Comparison of ENCODE assay signal across 8 cellular contexts in the genomic region with DNA sequence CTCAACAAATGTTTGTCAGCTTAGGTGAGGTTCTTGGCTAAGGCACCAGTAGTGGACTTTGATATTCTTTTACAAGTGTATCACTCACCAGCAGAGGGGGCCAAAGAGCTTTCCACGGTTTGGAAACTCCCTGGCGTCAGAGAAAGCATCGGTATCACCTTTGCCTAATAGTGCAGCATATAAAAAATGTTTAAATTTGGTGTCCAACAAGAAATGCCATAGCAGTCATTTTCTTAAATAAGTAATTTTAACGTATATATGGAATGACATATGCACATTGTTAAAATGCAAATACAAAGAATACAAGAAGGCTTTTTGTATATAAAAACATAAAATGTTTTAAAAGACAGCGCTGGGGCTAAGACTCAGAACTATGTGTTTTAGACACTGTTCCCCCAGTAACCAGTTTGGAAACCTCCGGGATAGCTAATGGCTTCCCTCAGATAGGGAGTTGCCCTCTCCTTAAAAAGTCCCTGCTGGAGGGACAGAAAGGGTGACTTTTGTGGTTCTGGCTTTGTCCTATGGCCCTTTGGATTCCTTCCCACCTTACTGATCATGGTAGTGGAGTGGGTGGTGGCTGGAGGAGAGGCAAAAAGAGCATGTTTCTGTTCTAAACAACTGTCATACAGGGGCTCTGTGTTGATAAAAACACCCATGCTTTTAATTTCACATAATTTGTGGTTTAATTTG.
DNase-seq lines count a peak whose midpoint lies in the region; ATAC-seq and TF ChIP-seq lines count a peak whose summit lies in the region.

No MANE protein-coding gene starts in this region.

- peak overlapping the region; percentile 50 for H3K4me2 ChIP-seq in hepatocyte

- no peaks in the 10 kb centered on the region for H4K20me1 ChIP-seq in hepatocyte (ENCODE audit: insufficient read depth, poor library complexity, severe bottlenecking)

- H3K27me3 ChIP-seq in hepatocyte: no peaks in the 10 kb centered on the region
- no peaks in the 10 kb centered on the region for H3K27me3 ChIP-seq in gastrocnemius medialis

- peak; percentile 49 for ATAC-seq in HG02610 (IDR thresholded peaks at IDR 0.05; ENCODE audit: unreplicated experiment)
- peak; percentile 86 to 93 for ATAC-seq in gastrocnemius medialis

- in situ Hi-C loops in astrocyte of the cerebellum (cut with HindIII; ENCODE audit: low sequenced_read_pairs) (loop anchor here (10.0 kb wide), 1 partner anchor 1166 kb away; the partner anchor contains the start of gene PLK2), gastrocnemius medialis (cut with MboI; ENCODE audit: low sequenced_read_pairs in 4 of 4) (loop anchor here in 3 of 4 donors (5.0 to 25.0 kb wide), 3 partner anchors 464 to 1169 kb away; partner anchors contain the start of gene PLK2 (in 1 of the 3))

- no peaks in the 10 kb centered on the region for H3K79me2 ChIP-seq in hepatocyte

- 21% methylated on average over 6 of the region's 6 CpGs for WGBS in hepatocyte (ENCODE audit: low lambda C conversion rate, missing lambda C conversion rate)

- H3K9me3 ChIP-seq in hepatocyte (ENCODE audit: low read depth) (no peaks in the 10 kb centered on the region), gastrocnemius medialis (no peaks in the 10 kb centered on the region)

- peak; percentile 73 for DNase-seq in GM03348 (ENCODE audit: low spot score)
- peak; percentile 36 for DNase-seq in NCI-H187 treated with DMSO at 0.1 percent for 48 hours (lab: John Stamatoyannopoulos, UW)
- peak; percentile 90 for DNase-seq in T-helper 9 cell
- DNase-seq in astrocyte of the cerebellum (ENCODE audit: low read depth): peak; percentile 87
- DNase-seq in hepatocyte (ENCODE audit: low spot score): peak; percentile 95
- DNase-seq in gastrocnemius medialis: peak; percentile 53 to 68
- no peak for DNase-seq in cortex of kidney (lab: John Stamatoyannopoulos, UW)

- no peak for TF ChIP-seq POLR2A in gastrocnemius medialis (IDR thresholded peaks at IDR 0.05)

- peak overlapping the region; percentile 62 for H3K27ac ChIP-seq in hepatocyte
- H3K27ac ChIP-seq in gastrocnemius medialis: no peak overlapping the region

- no peak overlapping the region for H2AFZ ChIP-seq in hepatocyte

- intact Hi-C loops in gastrocnemius medialis (cut with DNase I; ENCODE audit: low total_unique reads): loop anchor here (1.0 kb wide), 1 partner anchor 1162 kb away; the partner anchor contains the start of gene PLK2

- H3K36me3 ChIP-seq in hepatocyte (replicated peaks; ENCODE audit: insufficient read depth, low read depth) (no peaks in the 10 kb centered on the region), gastrocnemius medialis (no peaks in the 10 kb centered on the region)

- no peaks in the 10 kb centered on the region for H3K4me1 ChIP-seq in hepatocyte (ENCODE audit: insufficient read depth)
- H3K4me1 ChIP-seq in gastrocnemius medialis: peaks cover 2 to 6% of the 10 kb centered on the region in 2 donors

- H3K4me3 ChIP-seq in astrocyte of the cerebellum (ENCODE audit: low read depth, low read length) (no peak overlapping the region), hepatocyte (no peak overlapping the region), gastrocnemius medialis (peak overlapping the region in 1 of 4 donors; percentile 14)

- TF ChIP-seq CTCF in astrocyte of the cerebellum (IDR thresholded peaks at IDR 0.05; ENCODE audit: low read depth, low read length, missing control alignments) (peak; percentile 81), hepatocyte (IDR thresholded peaks at IDR 0.05; ENCODE audit: poor library complexity) (peak; percentile 81), gastrocnemius medialis (IDR thresholded peaks at IDR 0.05 in 4 of 5, conservative IDR thresholded peaks at IDR 0.05 in 1 of 5) (peak; percentile 62 to 84 (median 67))

- H3K9me2 ChIP-seq in hepatocyte (replicated peaks; ENCODE audit: insufficient read depth): no peaks in the 10 kb centered on the region
